ENCODE assay signal across 8 cellular contexts in genomic region chr13:109782066-109782822, GRCh38. TPM values are rescaled to one million over a fixed set of nuclear protein-coding genes. Genes with fewer than 3 reads are reported as not detected.
DNase-seq lines count a peak whose midpoint lies in the region; ATAC-seq, FAIRE-seq and TF ChIP-seq lines count a peak whose summit lies in the region.

No MANE protein-coding gene starts in this region.

- H3K4me2 ChIP-seq in K562 (ENCODE audit: insufficient read depth, low read length) = 0 out of 2 replicates have a peak overlapping the region, but pooled peaks have one; percentile 50

- in situ Hi-C loops in K562 (cut with MboI) = no loop called here

- no peak overlapping the region; the same call in 1 of the 2 replicates for H3K27ac Mint-ChIP-seq in HFFc6
- no peak overlapping the region for H3K27ac Mint-ChIP-seq in immature natural killer cell

- TF ChIP-seq RAD21 in K562 (CRISPR knock-in tag; conservative IDR thresholded peaks at IDR 0.05 in 1 of 2, IDR thresholded peaks at IDR 0.05 in 1 of 2) = no peak

- 95% methylated on average over 4 of the region's 77 CpGs for WGBS in K562 (ENCODE audit: insufficient coverage, low coverage, missing lambda C conversion rate)

- POLR2A ChIA-PET in K562 (lab: Yijun Ruan, JAX) = no interaction called here

- H3K9ac ChIP-seq in K562 (ENCODE audit: insufficient read depth in 1 of 2, low read depth in 2 of 2, low read length in 2 of 2) (no peak overlapping the region), subcutaneous abdominal adipose tissue (ENCODE audit: low read length in 5 of 5) (peak overlapping the region in 2 of 5 donors; percentile 66 to 74)

- ATAC-seq in K562 (no peak), omental fat pad (ENCODE audit: low FRiP score) (no peak)

- H3K9me3 Mint-ChIP-seq in HFFc6 = no peaks in the 10 kb centered on the region
- H3K9me3 Mint-ChIP-seq in immature natural killer cell = no peaks in the 10 kb centered on the region

- H4K20me1 ChIP-seq in K562 (replicated peaks; ENCODE audit: control insufficient read depth, insufficient read depth, low read length) = no peaks in the 10 kb centered on the region; the same call in 1 of the 2 replicates

- H3K4me1 Mint-ChIP-seq in HFFc6 (ENCODE audit: low read depth) (peaks cover 46% of the 10 kb centered on the region), immature natural killer cell (peaks cover 40 to 41% of the 10 kb centered on the region in 2 donors)

- H3K9me3 ChIP-seq in K562 (replicated peaks; ENCODE audit: control insufficient read depth, insufficient read depth, low read depth, low read length) (no peaks in the 10 kb centered on the region), subcutaneous abdominal adipose tissue (ENCODE audit: control insufficient read depth in 5 of 5, low read length in 5 of 5) (no peaks in the 10 kb centered on the region)

- H3K36me3 Mint-ChIP-seq in HFFc6 (ENCODE audit: low read depth) = no peaks in the 10 kb centered on the region
- H3K36me3 Mint-ChIP-seq in immature natural killer cell = peaks cover 0 to 7% (median 3%) of the 10 kb centered on the region in 3 donors

- TF ChIP-seq CTCF in HFFc6 (IDR thresholded peaks at IDR 0.05) = peak; percentile 10; the same call in 1 of the 2 replicates
- TF ChIP-seq CTCF in K562 (IDR thresholded peaks at IDR 0.05 in 2 of 3, conservative IDR thresholded peaks at IDR 0.05 in 1 of 3; ENCODE audit: insufficient read depth in 2 of 3, low read depth in 1 of 3, low read length in 3 of 3) = no peak
- no peak for TF ChIP-seq CTCF in omental fat pad (IDR thresholded peaks at IDR 0.05)

- no peak for TF ChIP-seq POLR2A in K562 (conservative IDR thresholded peaks at IDR 0.05)

- H2AFZ ChIP-seq in K562 (ENCODE audit: low read depth, low read length) = no peak overlapping the region

- H3K4me1 ChIP-seq in K562 (replicated peaks in 1 of 2; ENCODE audit: control insufficient read depth in 2 of 2, insufficient read depth in 2 of 2, low read length in 2 of 2) (peaks cover 11 to 31% of the 10 kb centered on the region in 2 experiments; a peak in 3 of 5 replicates), subcutaneous abdominal adipose tissue (ENCODE audit: control insufficient read depth in 5 of 5, insufficient read depth in 5 of 5, low read length in 5 of 5) (peaks cover 0 to 83% (median 66%) of the 10 kb centered on the region in 5 donors)

- intact Hi-C loops in K562 (cut with micrococcal nuclease) = no loop called here

- H3K27ac ChIP-seq in K562 (ENCODE audit: extremely low read depth, low read depth, low read length) (no peak overlapping the region), subcutaneous abdominal adipose tissue (ENCODE audit: low read depth, low read length) (peak overlapping the region; percentile 91)

- H3K79me2 ChIP-seq in K562 (ENCODE audit: control insufficient read depth, insufficient read depth, low read length) = peaks cover 41% of the 10 kb centered on the region

- no peak for FAIRE-seq in K562 (lab: Jason Lieb, UNC)

- H3K4me3 ChIP-seq in K562 = no peak overlapping the region
- peak overlapping the region; percentile 64 to 95 (median 82) for H3K4me3 ChIP-seq in subcutaneous abdominal adipose tissue (ENCODE audit: low read depth in 1 of 5, low read length in 5 of 5)

- H3K27me3 ChIP-seq in K562 (ENCODE audit: control insufficient read depth in 2 of 2, insufficient read depth in 2 of 2, low read length in 2 of 2) (no peaks in the 10 kb centered on the region), subcutaneous abdominal adipose tissue (ENCODE audit: control insufficient read depth in 5 of 5, insufficient read depth in 4 of 5, low read length in 5 of 5) (no peaks in the 10 kb centered on the region)

- TF ChIP-seq EP300 in K562 (IDR thresholded peaks at IDR 0.05; ENCODE audit: low read length) = no peak

- BruUV-seq in K562 (replicated peaks; lab: Mats Ljungman, UMichigan) = no TSS peak

- CTCF ChIA-PET in K562 (lab: Yijun Ruan, JAX; ENCODE audit: low intra/inter-chr PET ratio) = no interaction called here

- H3K27me3 Mint-ChIP-seq in HFFc6 (ENCODE audit: insufficient read depth) (no peaks in the 10 kb centered on the region; the same call in 1 of the 2 replicates), immature natural killer cell (ENCODE audit: low read depth in 3 of 3) (peaks cover 19 to 37% (median 26%) of the 10 kb centered on the region in 3 donors)

- H3K4me3 Mint-ChIP-seq in HFFc6 (peak overlapping the region; percentile 83; the same call in 1 of the 2 replicates), immature natural killer cell (no peak overlapping the region)

- no peaks in the 10 kb centered on the region for H3K36me3 ChIP-seq in K562 (ENCODE audit: control insufficient read depth, insufficient read depth, low read length)
- H3K36me3 ChIP-seq in subcutaneous abdominal adipose tissue (ENCODE audit: control insufficient read depth in 5 of 5, insufficient read depth in 5 of 5, low read length in 5 of 5) = peaks cover 0 to 36% (median 14%) of the 10 kb centered on the region in 5 donors

- H3K9me1 ChIP-seq in K562 (ENCODE audit: control insufficient read depth, insufficient read depth, low read length) = no peaks in the 10 kb centered on the region

- DNase-seq in HFFc6 (no peak), K562 (ENCODE audit: extremely low read depth in 1 of 4, low spot score in 3 of 4) (no peak), immature natural killer cell (peak in 2 of 3 donors; percentile 15 to 28), H4 (ENCODE audit: low spot score) (no peak), DMS114 treated with DMSO at 0.1 percent for 48 hours (lab: John Stamatoyannopoulos, UW; ENCODE audit: unreplicated experiment) (no peak), omental fat pad (ENCODE audit: low spot score) (no peak), NCI-H774 (lab: John Stamatoyannopoulos, UW) (no peak)

TF ChIP-seq in K562, 482 proteins besides CTCF, POLR2A, EP300 and RAD21 (continues in another document):
- TF ChIP-seq FIP1L1 (IDR thresholded peaks at IDR 0.05; ENCODE audit: low read depth, low read length, poor library complexity, severe bottlenecking) (peak; percentile 42), POLR2G (IDR thresholded peaks at IDR 0.05; ENCODE audit: low read depth, low read length) (peak; percentile 64), RBFOX2 (IDR thresholded peaks at IDR 0.05; ENCODE audit: low read depth, low read length) (peak; percentile 40; the same call in 1 of the 2 replicates), RBBP5 (IDR thresholded peaks at IDR 0.05; ENCODE audit: borderline replicate concordance, insufficient read depth, low read length, poor library complexity, severe bottlenecking) (no peak)
- TF ChIP-seq, protein P1, sequence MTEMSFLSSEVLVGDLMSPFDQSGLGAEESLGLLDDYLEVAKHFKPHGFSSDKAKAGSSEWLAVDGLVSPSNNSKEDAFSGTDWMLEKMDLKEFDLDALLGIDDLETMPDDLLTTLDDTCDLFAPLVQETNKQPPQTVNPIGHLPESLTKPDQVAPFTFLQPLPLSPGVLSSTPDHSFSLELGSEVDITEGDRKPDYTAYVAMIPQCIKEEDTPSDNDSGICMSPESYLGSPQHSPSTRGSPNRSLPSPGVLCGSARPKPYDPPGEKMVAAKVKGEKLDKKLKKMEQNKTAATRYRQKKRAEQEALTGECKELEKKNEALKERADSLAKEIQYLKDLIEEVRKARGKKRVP (CRISPR knock-in tag; IDR thresholded peaks at IDR 0.05) = no peak
- TF ChIP-seq, protein P2, sequence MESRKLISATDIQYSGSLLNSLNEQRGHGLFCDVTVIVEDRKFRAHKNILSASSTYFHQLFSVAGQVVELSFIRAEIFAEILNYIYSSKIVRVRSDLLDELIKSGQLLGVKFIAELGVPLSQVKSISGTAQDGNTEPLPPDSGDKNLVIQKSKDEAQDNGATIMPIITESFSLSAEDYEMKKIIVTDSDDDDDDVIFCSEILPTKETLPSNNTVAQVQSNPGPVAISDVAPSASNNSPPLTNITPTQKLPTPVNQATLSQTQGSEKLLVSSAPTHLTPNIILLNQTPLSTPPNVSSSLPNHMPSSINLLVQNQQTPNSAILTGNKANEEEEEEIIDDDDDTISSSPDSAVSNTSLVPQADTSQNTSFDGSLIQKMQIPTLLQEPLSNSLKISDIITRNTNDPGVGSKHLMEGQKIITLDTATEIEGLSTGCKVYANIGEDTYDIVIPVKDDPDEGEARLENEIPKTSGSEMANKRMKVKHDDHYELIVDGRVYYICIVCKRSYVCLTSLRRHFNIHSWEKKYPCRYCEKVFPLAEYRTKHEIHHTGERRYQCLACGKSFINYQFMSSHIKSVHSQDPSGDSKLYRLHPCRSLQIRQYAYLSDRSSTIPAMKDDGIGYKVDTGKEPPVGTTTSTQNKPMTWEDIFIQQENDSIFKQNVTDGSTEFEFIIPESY (CRISPR knock-in tag; IDR thresholded peaks at IDR 0.05) = peak; percentile 36; the same call in 1 of the 2 replicates

RNA-seq across cellular contexts. Expression of gene IRS2, which starts 4.1 kb away (rescaled TPM):
- total RNA-seq in HFFc6 (2021; fragmentation: NEBNext Ultra II Directional; extraction: Animal tissue kit (Norgen Biotek cat#: 25700)) = 10 to 100 TPM in 1 of 6 experiments, 1 to 10 TPM in 5; 5.2 to 11.1 (median 5.5) TPM
- 1.6 and 2.0 TPM in 2 replicates for total RNA-seq in K562 (2011; cell fraction: chromatin; rRNA removed; ENCODE audit: low replicate concordance)
- total RNA-seq in K562 (2011; cell fraction: nucleolus; rRNA removed) = 2.4 and 2.7 TPM in 2 replicates
- total RNA-seq in K562 (2011; cell fraction: nucleoplasm; rRNA removed) = 1.5 and 1.7 TPM in 2 replicates
- 1.2 and 1.4 TPM in 2 replicates for total RNA-seq in K562 (2014; rRNA removed)
- 0.51 and 0.54 TPM in 2 replicates for total RNA-seq in K562 (2014; rRNA removed; fragmentation: Illumina TruSeq; extraction: Trizol)
- total RNA-seq in K562 (2015; rRNA removed; fragmentation: Illumina TruSeq; extraction: Trizol) = 0.36 and 0.41 TPM in 2 replicates
- total RNA-seq in K562 (2021) = 3.9 and 4.6 TPM in 2 replicates
- 0.47 and 0.49 TPM in 2 replicates for polyA plus RNA-seq in K562 (2011; rRNA removed)
- 0.22 and 0.63 TPM in 2 replicates for polyA plus RNA-seq in K562 (2011; cell fraction: cytosol; rRNA removed)
- polyA plus RNA-seq in K562 (2011; cell fraction: nucleus; rRNA removed) = 0.56 and 1.0 TPM in 2 replicates
- 1.6 and 2.8 TPM in 2 replicates for polyA plus RNA-seq in K562 (2012)
- polyA plus RNA-seq in K562 (2014; fragmentation: Illumina TruSeq; extraction: Trizol) = 0.83 and 1.1 TPM in 2 replicates
- polyA plus RNA-seq in K562 (2014; fragmentation: Nextera tagmentation; extraction: Ambion mirVana) = under 1 TPM; 0.53 to 0.63 TPM
- 1.2 and 1.3 TPM in 2 replicates for polyA plus RNA-seq in K562 (2014; rRNA removed)
- 0.46 and 0.66 TPM in 2 replicates for polyA minus RNA-seq in K562 (2011; rRNA and poly(A)+ RNA removed)
- 1.0 and 1.5 TPM in 2 replicates for polyA minus RNA-seq in K562 (2011; cell fraction: cytosol; rRNA and poly(A)+ RNA removed)
- polyA minus RNA-seq in K562 (2011; cell fraction: nucleus; rRNA and poly(A)+ RNA removed) = 2.0 and 2.2 TPM in 2 replicates
- polyA plus RNA-seq in immature natural killer cell = 1 to 10 TPM in 2 of 3 donors, under 1 TPM in 1; 0.57 to 2.6 (median 2.5) TPM
- total RNA-seq in H4 (2014; rRNA removed; shearing (Covaris generic)) = 0.14 and 0.45 TPM in 2 replicates
- 10 to 100 TPM; 25.2 to 70.9 (median 34.2) TPM for total RNA-seq in omental fat pad

Comparison
In these comparisons a context has a peak if more than half of its experiments do, and no peak if none do; other contexts are left out.
1. DNase-seq: peak in immature natural killer cell (2 of 3); none in HFFc6 (single experiment), K562 (0 of 4), H4 (single experiment), DMS114 treated with DMSO at 0.1 percent for 48 hours (single experiment), omental fat pad (single experiment) and NCI-H774 (single experiment).